Comparison of ENCODE assay signal across 1 cellular context in genomic region chr18:9136315-9137141, GRCh38.
A peak's percentile ranks its signal among the peaks of the same experiment; 100 is the strongest.
TF ChIP-seq lines count a peak whose summit lies in the region.

TSS of gene ANKRD12 (plus strand) at chr18:9136781. CDS start at chr18:9182433, 45,652 bp downstream.

TF ChIP-seq in K562, 482 proteins besides CTCF, POLR2A, EP300 and RAD21 (continued from another document and continues in another):
- TF ChIP-seq ESRRB (CRISPR knock-in tag; IDR thresholded peaks at IDR 0.05; ENCODE audit: borderline replicate concordance) (0 out of 2 replicates have a peak, but pooled peaks have one; percentile 58), HMGN3 (IDR thresholded peaks at IDR 0.05; ENCODE audit: borderline replicate concordance, extremely low read depth, insufficient read length, low read depth, low read length) (peak; percentile 98), ZNF140 (CRISPR knock-in tag; IDR thresholded peaks at IDR 0.05) (no peak), GABPB2 (CRISPR knock-in tag; conservative IDR thresholded peaks at IDR 0.05) (no peak), MEF2D (tag; conservative IDR thresholded peaks at IDR 0.05; ENCODE audit: low read depth) (no peak), SRSF1 (IDR thresholded peaks at IDR 0.05; ENCODE audit: low read depth, low read length) (0 out of 2 replicates have a peak, but pooled peaks have one; percentile 38), ZNF507 (tag; conservative IDR thresholded peaks at IDR 0.05) (no peak), ZNF717 (CRISPR knock-in tag; IDR thresholded peaks at IDR 0.05) (no peak), ZNF592 (IDR thresholded peaks at IDR 0.05) (no peak), ZNF217 (CRISPR knock-in tag; IDR thresholded peaks at IDR 0.05) (no peak), SMARCB1 (IDR thresholded peaks at IDR 0.05; ENCODE audit: insufficient read length, low read depth) (no peak), TAL1 (IDR thresholded peaks at IDR 0.05) (no peak), JUN (IDR thresholded peaks at IDR 0.05; ENCODE audit: borderline replicate concordance, low read depth, low read length) (peak; percentile 66; the same call in 1 of the 2 replicates), JUN (CRISPR knock-in tag; IDR thresholded peaks at IDR 0.05; ENCODE audit: borderline replicate concordance) (peak; percentile 8; the same call in 1 of the 2 replicates), RNF219 (CRISPR knock-in tag; IDR thresholded peaks at IDR 0.05) (peak; percentile 42; the same call in 1 of the 2 replicates), NFIX (CRISPR knock-in tag; IDR thresholded peaks at IDR 0.05; ENCODE audit: low read depth) (no peak), HMG20B (CRISPR knock-in tag; IDR thresholded peaks at IDR 0.05) (no peak), ZNF280A (IDR thresholded peaks at IDR 0.05; ENCODE audit: low read depth, partially characterized antibody) (no peak), ZNF316 (IDR thresholded peaks at IDR 0.05) (peak; percentile 11; the same call in 1 of the 2 replicates), EGR1 (conservative IDR thresholded peaks at IDR 0.05) (no peak; the same call in 1 of the 2 replicates), ARNT (IDR thresholded peaks at IDR 0.05) (no peak), PRMT5 (CRISPR knock-in tag; IDR thresholded peaks at IDR 0.05) (no peak), PCBP2 (IDR thresholded peaks at IDR 0.05; ENCODE audit: low read depth, low read length, poor library complexity, severe bottlenecking) (no peak), ARID1B (IDR thresholded peaks at IDR 0.05) (peak; percentile 59; the same call in 1 of the 2 replicates), ZNF445 (CRISPR knock-in tag; IDR thresholded peaks at IDR 0.05; ENCODE audit: low read depth) (no peak), BRCA1 (IDR thresholded peaks at IDR 0.05) (no peak), BRCA1 (CRISPR knock-in tag; IDR thresholded peaks at IDR 0.05) (no peak), SNIP1 (IDR thresholded peaks at IDR 0.05; ENCODE audit: low read depth) (no peak), XRCC4 (IDR thresholded peaks at IDR 0.05; ENCODE audit: extremely low read depth, insufficient read depth, insufficient read length) (no peak), ZNF174 (CRISPR knock-in tag; IDR thresholded peaks at IDR 0.05) (no peak), NFIC (IDR thresholded peaks at IDR 0.05) (peak; percentile 76), GABPA (tag; conservative IDR thresholded peaks at IDR 0.05; ENCODE audit: low read depth) (no peak), SMARCE1 (IDR thresholded peaks at IDR 0.05) (0 out of 2 replicates have a peak, but pooled peaks have one; percentile 32), BCLAF1 (IDR thresholded peaks at IDR 0.05; ENCODE audit: borderline replicate concordance in 1 of 2, control insufficient read depth in 1 of 2, low read depth in 2 of 2, low read length in 1 of 2) (peak; percentile 24 to 92; a peak in 3 of 4 replicates), TAF7 (tag; IDR thresholded peaks at IDR 0.05) (peak; percentile 75), MNT (conservative IDR thresholded peaks at IDR 0.05) (no peak), MIER1 (IDR thresholded peaks at IDR 0.05; ENCODE audit: low read depth) (no peak), DEAF1 (CRISPR knock-in tag; IDR thresholded peaks at IDR 0.05) (no peak), XRCC3 (IDR thresholded peaks at IDR 0.05) (no peak), RBM17 (IDR thresholded peaks at IDR 0.05; ENCODE audit: borderline replicate concordance, low read depth, low read length) (no peak), ZZZ3 (IDR thresholded peaks at IDR 0.05) (no peak), ZC3H4 (CRISPR knock-in tag; IDR thresholded peaks at IDR 0.05; ENCODE audit: borderline replicate concordance) (no peak), GABPB1 (CRISPR knock-in tag; IDR thresholded peaks at IDR 0.05) (peak; percentile 98), ESRRA (IDR thresholded peaks at IDR 0.05; ENCODE audit: borderline replicate concordance, low read depth) (peak; percentile 60; the same call in 1 of the 2 replicates), ZNF707 (CRISPR knock-in tag; conservative IDR thresholded peaks at IDR 0.05) (no peak), CTCFL (IDR thresholded peaks at IDR 0.05; ENCODE audit: borderline replicate concordance, insufficient read depth, low read depth, low read length, poor library complexity, severe bottlenecking) (peak; percentile 11), SUPT5H (IDR thresholded peaks at IDR 0.05) (peak; percentile 73), SIX5 (IDR thresholded peaks at IDR 0.05; ENCODE audit: borderline replicate concordance in 1 of 2, insufficient read depth in 1 of 2, low read depth in 1 of 2, low read length in 2 of 2) (peak in 1 of 2 experiments; percentile 33; a peak in 2 of 4 replicates), MED1 (CRISPR knock-in tag; IDR thresholded peaks at IDR 0.05; ENCODE audit: borderline replicate concordance) (no peak), BCOR (IDR thresholded peaks at IDR 0.05) (peak; percentile 71; the same call in 1 of the 2 replicates), ZNF395 (CRISPR knock-in tag; IDR thresholded peaks at IDR 0.05) (peak; percentile 45; the same call in 1 of the 2 replicates), TSC22D4 (tag; IDR thresholded peaks at IDR 0.05) (no peak)
